1 cellular context compared by ENCODE assay signal in the genomic region with DNA sequence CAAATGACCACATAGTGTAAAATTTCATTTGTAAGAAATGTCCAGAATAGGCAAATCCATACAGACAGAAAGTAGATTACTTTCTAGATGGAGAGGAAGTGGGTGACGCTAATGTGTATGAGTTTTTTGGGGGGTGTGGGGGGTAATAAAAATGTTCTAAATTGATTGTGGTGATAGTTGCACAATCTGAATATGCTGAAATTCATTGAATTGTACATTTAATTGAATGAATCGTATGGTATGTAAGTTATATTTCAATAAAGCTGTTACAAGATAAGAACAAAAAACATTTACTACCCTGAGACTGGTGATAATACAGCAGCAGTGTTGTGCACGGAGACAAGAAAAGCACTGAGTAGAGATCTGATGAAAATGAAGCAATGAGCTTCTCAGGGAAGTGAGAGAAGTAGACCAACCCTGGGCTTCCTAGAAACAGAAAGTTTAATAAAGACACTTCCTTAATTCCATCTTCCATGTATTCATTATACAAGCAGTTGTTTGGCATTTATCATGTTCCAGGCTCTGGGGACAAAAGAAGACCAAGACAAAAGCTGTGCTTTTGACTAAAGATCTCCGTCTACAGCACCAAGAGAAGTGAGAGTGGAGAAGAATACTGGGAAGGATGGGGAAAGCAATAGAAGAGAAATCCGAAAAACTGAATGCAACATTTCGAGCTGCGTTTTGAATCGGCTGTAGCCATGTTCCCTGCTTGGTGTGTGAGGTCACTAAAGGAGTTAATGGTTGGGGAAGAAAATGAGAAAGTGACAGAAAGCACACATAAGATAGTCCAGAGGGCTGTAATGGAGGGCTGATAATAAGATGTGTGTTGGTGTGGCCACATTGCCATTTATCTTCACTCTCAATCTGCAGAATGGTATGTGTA.
TF ChIP-seq lines count a peak whose summit lies in the region.

No MANE protein-coding gene starts in this region.

TF ChIP-seq in K562, 482 proteins besides CTCF, POLR2A, EP300 and RAD21 (continued from another document):
- TF ChIP-seq CBFA2T2 (conservative IDR thresholded peaks at IDR 0.05) (peak; percentile 81), YBX1 (IDR thresholded peaks at IDR 0.05) (no peak), CREB1 (IDR thresholded peaks at IDR 0.05) (peak; percentile 20; the same call in 1 of the 2 replicates), CREB1 (CRISPR knock-in tag; IDR thresholded peaks at IDR 0.05) (no peak), SMARCC2 (IDR thresholded peaks at IDR 0.05; ENCODE audit: low read depth) (peak; percentile 89; the same call in 1 of the 2 replicates), JUN (IDR thresholded peaks at IDR 0.05; ENCODE audit: borderline replicate concordance, low read depth, low read length) (no peak; the same call in 1 of the 2 replicates), JUN (CRISPR knock-in tag; IDR thresholded peaks at IDR 0.05; ENCODE audit: borderline replicate concordance) (no peak), ATF7 (IDR thresholded peaks at IDR 0.05) (peak; percentile 87), FOXJ2 (tag; IDR thresholded peaks at IDR 0.05) (peak; percentile 74), JUND (IDR thresholded peaks at IDR 0.05; ENCODE audit: borderline replicate concordance, low read depth, low read length) (peak; percentile 95), JUND (tag; IDR thresholded peaks at IDR 0.05; ENCODE audit: borderline replicate concordance, low read depth, low read length) (peak; percentile 96; the same call in 2 of the 3 replicates), ZEB2 (IDR thresholded peaks at IDR 0.05) (peak; percentile 79; the same call in 1 of the 2 replicates), TRIM24 (IDR thresholded peaks at IDR 0.05) (peak; percentile 36 to 52; a peak in 2 of 4 replicates), HDGF (IDR thresholded peaks at IDR 0.05) (no peak), TAL1 (IDR thresholded peaks at IDR 0.05) (peak; percentile 78), NCOR1 (IDR thresholded peaks at IDR 0.05) (peak; percentile 72), KLF16 (IDR thresholded peaks at IDR 0.05) (peak; percentile 70; the same call in 1 of the 2 replicates), ATF1 (CRISPR knock-in tag; IDR thresholded peaks at IDR 0.05) (no peak), ATF1 (tag; IDR thresholded peaks at IDR 0.05) (peak; percentile 27; the same call in 1 of the 2 replicates), ADNP (tag; IDR thresholded peaks at IDR 0.05) (peak; percentile 44; the same call in 1 of the 2 replicates), L3MBTL2 (IDR thresholded peaks at IDR 0.05) (peak; percentile 44; the same call in 1 of the 2 replicates), NFIX (CRISPR knock-in tag; IDR thresholded peaks at IDR 0.05; ENCODE audit: low read depth) (no peak), ZFP30 (CRISPR knock-in tag; IDR thresholded peaks at IDR 0.05; ENCODE audit: borderline replicate concordance) (no peak), SMARCA5 (IDR thresholded peaks at IDR 0.05) (no peak), ESRRA (IDR thresholded peaks at IDR 0.05; ENCODE audit: borderline replicate concordance, low read depth) (no peak), NR2C2 (CRISPR knock-in tag; IDR thresholded peaks at IDR 0.05) (no peak), NR2C2 (tag; IDR thresholded peaks at IDR 0.05) (no peak), GATAD2B (IDR thresholded peaks at IDR 0.05; ENCODE audit: borderline replicate concordance) (no peak), OTX1 (CRISPR knock-in tag; IDR thresholded peaks at IDR 0.05) (no peak), ZNF24 (IDR thresholded peaks at IDR 0.05) (0 out of 2 replicates have a peak, but pooled peaks have one; percentile 15), PTRF (tag; IDR thresholded peaks at IDR 0.05) (no peak), NFRKB (IDR thresholded peaks at IDR 0.05; ENCODE audit: low read depth) (peak; percentile 75), MTF1 (CRISPR knock-in tag; IDR thresholded peaks at IDR 0.05; ENCODE audit: borderline replicate concordance) (no peak), EHMT2 (IDR thresholded peaks at IDR 0.05) (peak; percentile 12; the same call in 1 of the 2 replicates), ARID1B (IDR thresholded peaks at IDR 0.05) (peak; percentile 94)
- TF ChIP-seq, protein P1, sequence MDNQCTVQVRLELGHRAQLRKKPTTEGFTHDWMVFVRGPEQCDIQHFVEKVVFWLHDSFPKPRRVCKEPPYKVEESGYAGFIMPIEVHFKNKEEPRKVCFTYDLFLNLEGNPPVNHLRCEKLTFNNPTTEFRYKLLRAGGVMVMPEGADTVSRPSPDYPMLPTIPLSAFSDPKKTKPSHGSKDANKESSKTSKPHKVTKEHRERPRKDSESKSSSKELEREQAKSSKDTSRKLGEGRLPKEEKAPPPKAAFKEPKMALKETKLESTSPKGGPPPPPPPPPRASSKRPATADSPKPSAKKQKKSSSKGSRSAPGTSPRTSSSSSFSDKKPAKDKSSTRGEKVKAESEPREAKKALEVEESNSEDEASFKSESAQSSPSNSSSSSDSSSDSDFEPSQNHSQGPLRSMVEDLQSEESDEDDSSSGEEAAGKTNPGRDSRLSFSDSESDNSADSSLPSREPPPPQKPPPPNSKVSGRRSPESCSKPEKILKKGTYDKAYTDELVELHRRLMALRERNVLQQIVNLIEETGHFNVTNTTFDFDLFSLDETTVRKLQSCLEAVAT (IDR thresholded peaks at IDR 0.05) = peak in 1 of 2 experiments; percentile 65; a peak in 2 of 4 replicates
- TF ChIP-seq, protein P2, sequence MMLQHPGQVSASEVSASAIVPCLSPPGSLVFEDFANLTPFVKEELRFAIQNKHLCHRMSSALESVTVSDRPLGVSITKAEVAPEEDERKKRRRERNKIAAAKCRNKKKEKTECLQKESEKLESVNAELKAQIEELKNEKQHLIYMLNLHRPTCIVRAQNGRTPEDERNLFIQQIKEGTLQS (IDR thresholded peaks at IDR 0.05) = 0 out of 2 replicates have a peak, but pooled peaks have one; percentile 92
- TF ChIP-seq, protein P2 (CRISPR knock-in tag; conservative IDR thresholded peaks at IDR 0.05) = no peak
- TF ChIP-seq, protein P3, sequence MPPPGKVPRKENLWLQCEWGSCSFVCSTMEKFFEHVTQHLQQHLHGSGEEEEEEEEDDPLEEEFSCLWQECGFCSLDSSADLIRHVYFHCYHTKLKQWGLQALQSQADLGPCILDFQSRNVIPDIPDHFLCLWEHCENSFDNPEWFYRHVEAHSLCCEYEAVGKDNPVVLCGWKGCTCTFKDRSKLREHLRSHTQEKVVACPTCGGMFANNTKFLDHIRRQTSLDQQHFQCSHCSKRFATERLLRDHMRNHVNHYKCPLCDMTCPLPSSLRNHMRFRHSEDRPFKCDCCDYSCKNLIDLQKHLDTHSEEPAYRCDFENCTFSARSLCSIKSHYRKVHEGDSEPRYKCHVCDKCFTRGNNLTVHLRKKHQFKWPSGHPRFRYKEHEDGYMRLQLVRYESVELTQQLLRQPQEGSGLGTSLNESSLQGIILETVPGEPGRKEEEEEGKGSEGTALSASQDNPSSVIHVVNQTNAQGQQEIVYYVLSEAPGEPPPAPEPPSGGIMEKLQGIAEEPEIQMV (tag; conservative IDR thresholded peaks at IDR 0.05; ENCODE audit: low read depth) = no peak
- TF ChIP-seq, protein P4, sequence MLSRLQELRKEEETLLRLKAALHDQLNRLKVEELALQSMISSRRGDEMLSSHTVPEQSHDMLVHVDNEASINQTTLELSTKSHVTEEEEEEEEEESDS (CRISPR knock-in tag; IDR thresholded peaks at IDR 0.05) = no peak
